Comparison of ENCODE assay signal across 12 cellular contexts in the genomic region with DNA sequence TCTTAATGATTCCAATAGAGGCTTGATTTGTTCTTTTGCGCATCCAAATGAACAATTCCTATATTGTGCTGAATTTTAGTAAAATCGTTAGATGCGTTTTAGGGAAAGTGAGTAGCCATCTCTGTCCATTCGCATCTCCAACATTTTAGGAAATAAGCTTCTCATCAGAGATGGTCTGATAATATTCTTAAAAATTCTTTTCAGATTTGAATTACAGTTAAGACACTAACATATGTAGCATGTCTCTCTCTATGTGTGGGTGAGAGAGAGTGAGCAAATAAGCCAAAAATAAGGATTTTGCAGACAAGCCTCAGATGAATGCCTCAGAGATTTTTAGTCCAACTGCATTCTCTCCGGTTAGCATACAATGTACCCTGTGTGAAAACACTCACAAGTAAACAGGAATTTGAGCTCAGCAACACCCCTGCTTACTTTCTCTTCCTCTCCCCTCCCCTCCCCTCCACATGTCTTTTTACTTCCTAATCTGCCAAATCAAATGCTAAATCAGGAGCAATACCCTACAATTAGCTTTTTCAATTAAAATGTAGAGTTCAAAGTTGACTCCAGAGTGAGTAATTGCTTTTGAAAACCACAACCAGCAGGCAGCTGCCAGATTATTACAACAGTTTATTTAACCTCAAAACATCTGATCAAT.
DNase-seq lines count a peak whose midpoint lies in the region; ATAC-seq and TF ChIP-seq lines count a peak whose summit lies in the region.
"Had no signal": no experiment of that assay in that cellular context is flagged by ENCODE, and none has a peak within 500 bp of the region (broad histone marks: within the 10 kb centered on the region; RNA-seq: fewer than 3 reads in every experiment).

No MANE protein-coding gene starts in this region.

- H3K4me3 Mint-ChIP-seq in HFFc6, result no peak overlapping the region; the same call in 1 of the 2 replicates

- no peaks in the 10 kb centered on the region for H3K36me3 Mint-ChIP-seq in HFFc6 (ENCODE audit: low read depth)

- no peak overlapping the region for H3K27ac Mint-ChIP-seq in HFFc6

- no peak for TF ChIP-seq EP300 in esophagus muscularis mucosa (IDR thresholded peaks at IDR 0.05)

- H3K36me3 ChIP-seq in ACC112 (ENCODE audit: insufficient read depth, low read length), result no peaks in the 10 kb centered on the region
- no peaks in the 10 kb centered on the region for H3K36me3 ChIP-seq in esophagus muscularis mucosa
- H3K36me3 ChIP-seq: Peyer's patch had no signal

- H3K79me2 ChIP-seq in ACC112 (ENCODE audit: control insufficient read depth, insufficient read depth, low read length, unreplicated experiment), result no peaks in the 10 kb centered on the region

- TF ChIP-seq CTCF in esophagus muscularis mucosa (IDR thresholded peaks at IDR 0.05) (no peak), HFFc6 (IDR thresholded peaks at IDR 0.05) (no peak)

- no peak for ATAC-seq in GM19467 (IDR thresholded peaks at IDR 0.05; ENCODE audit: unreplicated experiment)

- H3K27me3 Mint-ChIP-seq in HFFc6 (ENCODE audit: insufficient read depth), result peaks cover 2% of the 10 kb centered on the region

- DNase-seq in NCI-H146 (lab: John Stamatoyannopoulos, UW) (peak; percentile 76), esophagus muscularis mucosa (ENCODE audit: extremely low spot score) (no peak), lung microvascular endothelial cell (ENCODE audit: low read depth in 2 of 2) (peak; percentile 28 to 54), HFFc6 (no peak), DMS153 treated with DMSO at 0.1 percent for 48 hours (lab: John Stamatoyannopoulos, UW; ENCODE audit: unreplicated experiment) (no peak)
- DNase-seq in activated T-cell treated with anti-CD3 and anti-CD28 coated beads, Interleukin-2, amount 50 U/mL, for 48 hours, result no peak
- DNase-seq: AML-193, H7, midbrain, Peyer's patch had no signal

- no peaks in the 10 kb centered on the region for H3K9me3 ChIP-seq in esophagus muscularis mucosa
- H3K9me3 ChIP-seq: Peyer's patch had no signal

- peak overlapping the region; percentile 54 for H2AFZ ChIP-seq in ACC112 (ENCODE audit: low read length, unreplicated experiment)

- H3K4me3 ChIP-seq in ACC112 (ENCODE audit: low read depth, low read length) (no peak overlapping the region), esophagus muscularis mucosa (peak overlapping the region in 3 of 4 donors; percentile 3 to 10 (median 9))
- H3K4me3 ChIP-seq: Peyer's patch had no signal

- peaks cover 39% of the 10 kb centered on the region for H3K4me1 Mint-ChIP-seq in HFFc6 (ENCODE audit: low read depth)

- intact Hi-C loops in esophagus muscularis mucosa (cut with DNase I), result no loop called here

- H3K27me3 ChIP-seq in ACC112 (ENCODE audit: insufficient read depth, low read length) (peaks cover 12% of the 10 kb centered on the region), esophagus muscularis mucosa (no peaks in the 10 kb centered on the region)
- H3K27me3 ChIP-seq: Peyer's patch had no signal

- TF ChIP-seq POLR2A in esophagus muscularis mucosa (IDR thresholded peaks at IDR 0.05; ENCODE audit: low read depth), result no peak

- no peaks in the 10 kb centered on the region for H3K9me3 Mint-ChIP-seq in HFFc6

- peaks cover 22% of the 10 kb centered on the region for H3K4me1 ChIP-seq in ACC112 (ENCODE audit: control insufficient read depth, insufficient read depth, low read length, unreplicated experiment)
- H3K4me1 ChIP-seq in esophagus muscularis mucosa, result peaks cover 20 to 57% (median 43%) of the 10 kb centered on the region in 4 donors
- H3K4me1 ChIP-seq: Peyer's patch had no signal

- 69% methylated on average over 5 of the region's 5 CpGs for WGBS in esophagus muscularis mucosa

- H3K27ac ChIP-seq in ACC112 (ENCODE audit: low read depth, low read length) (no peak overlapping the region), esophagus muscularis mucosa (replicated peaks in 1 of 4) (peak overlapping the region; percentile 38 to 59 (median 55))
- H3K27ac ChIP-seq: Peyer's patch had no signal

Comparison
In these comparisons a context has a peak if more than half of its experiments do, and no peak if none do; other contexts are left out.
1. DNase-seq: peak in NCI-H146 (single experiment) and lung microvascular endothelial cell (2 of 2); none in esophagus muscularis mucosa (single experiment), HFFc6 (single experiment), DMS153 treated with DMSO at 0.1 percent for 48 hours (single experiment) and activated T-cell treated with anti-CD3 and anti-CD28 coated beads, Interleukin-2, amount 50 U/mL, for 48 hours (0 of 2).